ENCODE assay signal across 14 cellular contexts in genomic region chr2:70080597-70081200, GRCh38. TPM values are rescaled to one million over a fixed set of nuclear protein-coding genes. Genes with fewer than 3 reads are reported as not detected.
DNase-seq lines count a peak whose midpoint lies in the region; ATAC-seq and TF ChIP-seq lines count a peak whose summit lies in the region.
"Had no signal": no experiment of that assay in that cellular context is flagged by ENCODE, and none has a peak within 500 bp of the region (broad histone marks: within the 10 kb centered on the region; RNA-seq: fewer than 3 reads in every experiment).

No MANE protein-coding gene starts in this region.

- H3K4me1 ChIP-seq in upper lobe of left lung: peaks cover 19 to 52% (median 42%) of the 10 kb centered on the region in 4 donors

- no peaks in the 10 kb centered on the region for H3K27me3 ChIP-seq in upper lobe of left lung

- peak overlapping the region; percentile 87 for H3K27ac Mint-ChIP-seq in activated naive CD4-positive, alpha-beta T cell treated with anti-CD3 and anti-CD28 coated beads for 36 hours
- peak overlapping the region; percentile 87 for H3K27ac Mint-ChIP-seq in activated T-helper 2 cell treated with anti-CD3 and anti-CD28 coated beads, Interferon-gamma antibody, Interleukin-2, Interleukin-4, amounts not matched to agents 10 μg/mL and 5 μg/mL and 100 μg/mL, durations not matched to agents 14 hours and 24 hours and 36 hours
- H3K27ac Mint-ChIP-seq in mesothelial cell of epicardium: peak overlapping the region; percentile 54

- no peak for TF ChIP-seq CTCF in mesothelial cell of epicardium (IDR thresholded peaks at IDR 0.05; ENCODE audit: unreplicated experiment)
- no peak for TF ChIP-seq CTCF in upper lobe of left lung (IDR thresholded peaks at IDR 0.05)

- H3K4me1 Mint-ChIP-seq in activated naive CD4-positive, alpha-beta T cell treated with anti-CD3 and anti-CD28 coated beads for 36 hours (ENCODE audit: low read depth): peaks cover 61% of the 10 kb centered on the region
- peaks cover 57% of the 10 kb centered on the region for H3K4me1 Mint-ChIP-seq in activated T-helper 2 cell treated with anti-CD3 and anti-CD28 coated beads, Interferon-gamma antibody, Interleukin-2, Interleukin-4, amounts not matched to agents 10 μg/mL and 5 μg/mL and 100 μg/mL, durations not matched to agents 14 hours and 24 hours and 36 hours (ENCODE audit: low read depth)
- H3K4me1 Mint-ChIP-seq in mesothelial cell of epicardium: peaks cover 29% of the 10 kb centered on the region

- 91 to 95% methylated on average over 3 of the region's 3 CpGs for WGBS in upper lobe of left lung, 2 donors

- no peak for TF ChIP-seq EP300 in upper lobe of left lung (IDR thresholded peaks at IDR 0.05)

- peak overlapping the region in 3 of 4 donors; percentile 17 to 49 (median 40) for H3K27ac ChIP-seq in upper lobe of left lung

- ATAC-seq in upper lobe of left lung (ENCODE audit: low FRiP score in 2 of 2) (no peak), GM21786 (IDR thresholded peaks at IDR 0.05; ENCODE audit: unreplicated experiment) (no peak), HG02970 (IDR thresholded peaks at IDR 0.05; ENCODE audit: low FRiP score, unreplicated experiment) (no peak)
- ATAC-seq: Panc1 had no signal

- CTCF ChIA-PET in activated naive CD4-positive, alpha-beta T cell treated with anti-CD3 and anti-CD28 coated beads for 36 hours (lab: Charles Lee): interaction anchor here (1.2 to 8.6 kb wide), 3 partner anchors 10 to 62 kb away, joined by 3 to 76 read pairs (median 3); no protein-coding TSS in a partner anchor

- no peaks in the 10 kb centered on the region for H3K9me3 ChIP-seq in upper lobe of left lung

- H3K4me3 ChIP-seq in upper lobe of left lung: no peak overlapping the region

- peak; percentile 31 for DNase-seq in activated naive CD4-positive, alpha-beta T cell treated with anti-CD3 and anti-CD28 coated beads for 36 hours
- DNase-seq in activated naive CD4-positive, alpha-beta T cell (lab: John Stamatoyannopoulos, UW): no peak
- no peak for DNase-seq in activated T-helper 2 cell treated with anti-CD3 and anti-CD28 coated beads, Interferon-gamma antibody, Interleukin-2, Interleukin-4, amounts not matched to agents 10 μg/mL and 5 μg/mL and 100 μg/mL, durations not matched to agents 14 hours and 24 hours and 36 hours (ENCODE audit: low spot score)
- DNase-seq in mesothelial cell of epicardium (ENCODE audit: low spot score in 2 of 2, unreplicated experiment in 2 of 2): no peak
- DNase-seq in upper lobe of left lung: no peak
- no peak for DNase-seq in GM19240 (ENCODE audit: insufficient read length, low spot score)
- DNase-seq: DMS79 treated with DMSO at 0.1 percent for 48 hours; effector CD4-positive, alpha-beta T cell; MM.1S; occipital lobe; stimulated activated CD8-positive, alpha-beta memory T cell treated with anti-CD3 and anti-CD28 coated beads, Interleukin-4, amount 100 ng/mL, for 48 hours had no signal

- H3K27me3 Mint-ChIP-seq in activated naive CD4-positive, alpha-beta T cell treated with anti-CD3 and anti-CD28 coated beads for 36 hours (ENCODE audit: low read depth): no peaks in the 10 kb centered on the region
- H3K27me3 Mint-ChIP-seq in activated T-helper 2 cell treated with anti-CD3 and anti-CD28 coated beads, Interferon-gamma antibody, Interleukin-2, Interleukin-4, amounts not matched to agents 10 μg/mL and 5 μg/mL and 100 μg/mL, durations not matched to agents 14 hours and 24 hours and 36 hours (ENCODE audit: low read depth): no peaks in the 10 kb centered on the region
- no peaks in the 10 kb centered on the region for H3K27me3 Mint-ChIP-seq in mesothelial cell of epicardium (ENCODE audit: low read depth)

- intact Hi-C loops in activated naive CD4-positive, alpha-beta T cell treated with anti-CD3 and anti-CD28 coated beads for 36 hours (cut with micrococcal nuclease): loop anchor here (10.0 kb wide), 1 partner anchor 1316 kb away; no protein-coding TSS in a partner anchor
- intact Hi-C loops in activated T-helper 2 cell treated with anti-CD3 and anti-CD28 coated beads, Interferon-gamma antibody, Interleukin-2, Interleukin-4, amounts not matched to agents 10 μg/mL and 5 μg/mL and 100 μg/mL, durations not matched to agents 14 hours and 24 hours and 36 hours (cut with micrococcal nuclease): no loop called here

- no peaks in the 10 kb centered on the region for H3K9me3 Mint-ChIP-seq in activated naive CD4-positive, alpha-beta T cell treated with anti-CD3 and anti-CD28 coated beads for 36 hours
- H3K9me3 Mint-ChIP-seq in activated T-helper 2 cell treated with anti-CD3 and anti-CD28 coated beads, Interferon-gamma antibody, Interleukin-2, Interleukin-4, amounts not matched to agents 10 μg/mL and 5 μg/mL and 100 μg/mL, durations not matched to agents 14 hours and 24 hours and 36 hours: no peaks in the 10 kb centered on the region
- H3K9me3 Mint-ChIP-seq in mesothelial cell of epicardium: no peaks in the 10 kb centered on the region

- H3K4me3 Mint-ChIP-seq in activated naive CD4-positive, alpha-beta T cell treated with anti-CD3 and anti-CD28 coated beads for 36 hours: no peak overlapping the region
- H3K4me3 Mint-ChIP-seq in activated T-helper 2 cell treated with anti-CD3 and anti-CD28 coated beads, Interferon-gamma antibody, Interleukin-2, Interleukin-4, amounts not matched to agents 10 μg/mL and 5 μg/mL and 100 μg/mL, durations not matched to agents 14 hours and 24 hours and 36 hours (ENCODE audit: low read depth): no peak overlapping the region
- no peak overlapping the region for H3K4me3 Mint-ChIP-seq in mesothelial cell of epicardium

- peaks cover 37% of the 10 kb centered on the region for H3K36me3 Mint-ChIP-seq in activated naive CD4-positive, alpha-beta T cell treated with anti-CD3 and anti-CD28 coated beads for 36 hours (ENCODE audit: low read depth)
- H3K36me3 Mint-ChIP-seq in activated T-helper 2 cell treated with anti-CD3 and anti-CD28 coated beads, Interferon-gamma antibody, Interleukin-2, Interleukin-4, amounts not matched to agents 10 μg/mL and 5 μg/mL and 100 μg/mL, durations not matched to agents 14 hours and 24 hours and 36 hours (ENCODE audit: low read depth): peaks cover 77% of the 10 kb centered on the region
- H3K36me3 Mint-ChIP-seq in mesothelial cell of epicardium: peaks cover 36% of the 10 kb centered on the region

- no peak for TF ChIP-seq POLR2A in upper lobe of left lung (IDR thresholded peaks at IDR 0.05)

- H3K36me3 ChIP-seq in upper lobe of left lung: peaks cover 8 to 84% (median 35%) of the 10 kb centered on the region in 4 donors

RNA-seq across cellular contexts. Expression of gene PCBP1, which starts 6.6 kb away (rescaled TPM):
- 100 to 1,000 TPM; 363 to 374 TPM for total RNA-seq in activated naive CD4-positive, alpha-beta T cell treated with anti-CD3 and anti-CD28 coated beads for 36 hours
- total RNA-seq in activated T-helper 2 cell treated with anti-CD3 and anti-CD28 coated beads, Interferon-gamma antibody, Interleukin-2, Interleukin-4, amounts not matched to agents 10 μg/mL and 5 μg/mL and 100 μg/mL, durations not matched to agents 14 hours and 24 hours and 36 hours: 433 and 442 TPM in 2 replicates
- 245 to 257 TPM (median 255 TPM) in 3 replicates for total RNA-seq in mesothelial cell of epicardium
- 100 to 1,000 TPM; 126 to 384 (median 236) TPM for total RNA-seq in upper lobe of left lung
